In the genomic region with DNA sequence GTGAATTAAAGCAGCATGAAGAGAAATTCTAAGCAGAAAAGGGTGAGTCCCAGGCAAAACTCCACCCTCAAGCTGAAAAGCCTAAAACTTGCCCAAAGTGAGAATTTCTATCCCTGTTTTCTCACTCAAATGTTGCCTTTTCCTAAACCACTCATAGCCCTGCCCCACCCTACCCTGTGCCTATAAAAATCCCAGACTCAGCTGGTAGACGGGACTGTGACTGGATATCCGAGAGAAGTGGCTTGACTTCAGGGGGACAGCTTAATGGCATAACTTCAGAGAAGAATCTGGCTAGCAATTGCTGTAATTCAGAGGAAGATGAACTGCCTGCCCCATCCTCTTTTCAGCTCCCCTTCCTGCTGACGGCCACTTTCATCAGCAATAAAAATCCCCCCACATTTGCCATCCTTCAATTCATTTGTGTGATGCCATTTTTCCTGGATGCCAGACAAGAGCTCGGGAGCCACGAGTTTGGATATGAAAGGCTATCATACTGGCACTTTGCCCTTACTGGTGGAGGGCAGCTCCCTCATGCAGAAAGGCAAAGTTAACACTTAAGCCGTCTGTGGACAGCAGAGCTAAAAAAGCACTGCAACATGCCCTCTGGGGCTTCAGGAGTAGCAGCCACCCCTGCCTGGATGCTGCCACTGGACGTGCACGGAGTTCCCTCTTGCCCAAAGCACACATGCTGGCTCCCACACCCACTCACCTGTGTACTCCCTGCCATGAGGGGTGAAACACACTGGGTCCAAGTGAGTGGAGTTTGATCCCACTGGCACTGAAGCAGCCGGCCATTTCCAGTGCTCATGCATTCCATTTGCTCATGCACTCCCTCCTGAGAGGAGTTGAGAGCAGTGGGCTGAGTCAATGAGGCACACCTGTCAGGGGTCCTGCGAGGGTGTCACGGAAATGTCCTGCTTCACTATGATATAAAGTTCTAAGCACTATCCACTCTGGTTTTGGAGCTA, we compare ENCODE assay signal across 23 cellular contexts.
DNase-seq lines count a peak whose midpoint lies in the region; ATAC-seq and TF ChIP-seq lines count a peak whose summit lies in the region.
"Had no signal": no experiment of that assay in that cellular context is flagged by ENCODE, and none has a peak within 500 bp of the region (broad histone marks: within the 10 kb centered on the region; RNA-seq: fewer than 3 reads in every experiment).

No MANE protein-coding gene starts in this region.

- ATAC-seq in GM23338 (no peak), left ventricle myocardium superior (peak; percentile 91)
- ATAC-seq: HCT116, PC-3 had no signal

- H4K20me1 ChIP-seq in GM23338 (replicated peaks; ENCODE audit: insufficient read depth): no peaks in the 10 kb centered on the region
- H4K20me1 ChIP-seq: BLaER1 had no signal

- no peaks in the 10 kb centered on the region for H3K27me3 ChIP-seq in GM23338 (ENCODE audit: insufficient read depth)
- H3K27me3 ChIP-seq: BLaER1 had no signal

- TF ChIP-seq CTCF in GM23338 (conservative IDR thresholded peaks at IDR 0.05; ENCODE audit: low read depth in 2 of 2): no peak

- H3K9me2 ChIP-seq in GM23338 (ENCODE audit: insufficient read depth): peaks cover 4% of the 10 kb centered on the region; the same call in 1 of the 2 replicates

- no peak overlapping the region for H3K27ac ChIP-seq in GM23338 (ENCODE audit: low read depth)
- H3K27ac ChIP-seq: BLaER1, KMS-11, SK-N-MC had no signal

- H3K4me1 Mint-ChIP-seq in GM23338: peaks cover 9% of the 10 kb centered on the region
- H3K4me1 Mint-ChIP-seq in activated CD4-positive, alpha-beta memory T cell treated with anti-CD3 and anti-CD28 coated beads, Interleukin-2, amount 10 ng/mL, durations not matched to agents 7 days and 5 days: no peaks in the 10 kb centered on the region
- H3K4me1 Mint-ChIP-seq: CD4-positive, alpha-beta memory T cell had no signal

- no peaks in the 10 kb centered on the region; the same call in 2 of the 3 replicates for H3K36me3 Mint-ChIP-seq in GM23338 (ENCODE audit: low read depth)
- H3K36me3 Mint-ChIP-seq in activated CD4-positive, alpha-beta memory T cell treated with anti-CD3 and anti-CD28 coated beads, Interleukin-2, amount 10 ng/mL, durations not matched to agents 7 days and 5 days (ENCODE audit: low read depth): no peaks in the 10 kb centered on the region
- H3K36me3 Mint-ChIP-seq: CD4-positive, alpha-beta memory T cell had no signal

- no peak overlapping the region for H3K27ac Mint-ChIP-seq in GM23338
- H3K27ac Mint-ChIP-seq in activated CD4-positive, alpha-beta memory T cell treated with anti-CD3 and anti-CD28 coated beads, Interleukin-2, amount 10 ng/mL, durations not matched to agents 7 days and 5 days: no peak overlapping the region
- H3K27ac Mint-ChIP-seq: CD4-positive, alpha-beta memory T cell had no signal

- in situ Hi-C loops in ACHN (cut with HindIII; ENCODE audit: low pct_ligation_motif_present, low pct_unique_long_range_greater_than_20kb, low sequenced_read_pairs): no loop called here

- no peak overlapping the region for H3K4me2 ChIP-seq in GM23338
- H3K4me2 ChIP-seq: BLaER1, KMS-11 had no signal

- no peaks in the 10 kb centered on the region for H3K36me3 ChIP-seq in GM23338 (ENCODE audit: insufficient read depth)
- H3K36me3 ChIP-seq: BLaER1 had no signal

- CTCF ChIA-PET in activated CD4-positive, alpha-beta memory T cell treated with anti-CD3 and anti-CD28 coated beads, Interleukin-2, amount 10 ng/mL, durations not matched to agents 7 days and 5 days (lab: Charles Lee): no interaction called here

- no peaks in the 10 kb centered on the region; the same call in 1 of the 3 replicates for H3K9me3 Mint-ChIP-seq in GM23338
- H3K9me3 Mint-ChIP-seq in activated CD4-positive, alpha-beta memory T cell treated with anti-CD3 and anti-CD28 coated beads, Interleukin-2, amount 10 ng/mL, durations not matched to agents 7 days and 5 days: peaks cover 4% of the 10 kb centered on the region

- intact Hi-C loops in left ventricle myocardium superior (cut with micrococcal nuclease): no loop called here
- intact Hi-C loops in posterior vena cava (cut with DNase I): no loop called here

- POLR2A ChIA-PET in activated CD4-positive, alpha-beta memory T cell treated with anti-CD3 and anti-CD28 coated beads, Interleukin-2, amount 10 ng/mL, durations not matched to agents 7 days and 5 days (lab: Charles Lee): no interaction called here

- H3K4me1 ChIP-seq in GM23338 (ENCODE audit: insufficient read depth): peaks cover 14% of the 10 kb centered on the region; the same call in 1 of the 2 replicates
- H3K4me1 ChIP-seq: BLaER1 had no signal

- H3K4me3 ChIP-seq in GM23338: no peak overlapping the region
- H3K4me3 ChIP-seq: BLaER1, SK-N-MC had no signal

- peak overlapping the region; percentile 25; the same call in 1 of the 2 replicates for H2AFZ ChIP-seq in GM23338

- TF ChIP-seq POLR2A in erythroblast (IDR thresholded peaks at IDR 0.05; ENCODE audit: low read length): no peak

- no peaks in the 10 kb centered on the region for H3K27me3 Mint-ChIP-seq in GM23338 (ENCODE audit: insufficient read depth, low read depth, poor library complexity)
- no peaks in the 10 kb centered on the region for H3K27me3 Mint-ChIP-seq in activated CD4-positive, alpha-beta memory T cell treated with anti-CD3 and anti-CD28 coated beads, Interleukin-2, amount 10 ng/mL, durations not matched to agents 7 days and 5 days
- H3K27me3 Mint-ChIP-seq: CD4-positive, alpha-beta memory T cell had no signal

- H3K79me2 ChIP-seq in GM23338 (replicated peaks; ENCODE audit: insufficient read depth): no peaks in the 10 kb centered on the region

- H3K4me3 Mint-ChIP-seq in GM23338: no peak overlapping the region
- H3K4me3 Mint-ChIP-seq in activated CD4-positive, alpha-beta memory T cell treated with anti-CD3 and anti-CD28 coated beads, Interleukin-2, amount 10 ng/mL, durations not matched to agents 7 days and 5 days: no peak overlapping the region
- H3K4me3 Mint-ChIP-seq: CD4-positive, alpha-beta memory T cell had no signal

- DNase-seq in ACHN (peak; percentile 2), GM23338 (ENCODE audit: low spot score) (no peak), left ventricle myocardium superior (no peak), posterior vena cava (ENCODE audit: low spot score) (peak; percentile 47), AG08395 (ENCODE audit: low spot score) (no peak), erythroblast (lab: John Stamatoyannopoulos, UW) (no peak)
- DNase-seq in activated CD4-positive, alpha-beta memory T cell treated with anti-CD3 and anti-CD28 coated beads, Interleukin-2, amount 10 ng/mL, durations not matched to agents 7 days and 5 days: no peak
- DNase-seq: CD4-positive, alpha-beta memory T cell; DMS153; GOT3; IMR-90; NCI-H1092 treated with DMSO at 0.1 percent for 48 hours; NCI-H1436 treated with DMSO at 0.1 percent for 48 hours; NCI-H2029; NCI-H226; NCI-H510A treated with DMSO at 0.1 percent for 48 hours; NCI-H774; PC-3; SHP77 treated with DMSO at 0.1 percent for 48 hours had no signal

- no peaks in the 10 kb centered on the region for H3F3A ChIP-seq in GM23338 (replicated peaks; ENCODE audit: low read depth)

TF ChIP-seq in GM23338, 12 proteins besides CTCF, POLR2A, EP300 and RAD21 (continues in another document):
- TF ChIP-seq JUNB (IDR thresholded peaks at IDR 0.05; ENCODE audit: unreplicated experiment) (no peak), CREB1 (CRISPR knock-in tag; IDR thresholded peaks at IDR 0.05; ENCODE audit: low read depth) (no peak), EZH2phosphoT487 (IDR thresholded peaks at IDR 0.05; ENCODE audit: unreplicated experiment) (no peak), EZH2 (IDR thresholded peaks at IDR 0.05; ENCODE audit: low read depth, unreplicated experiment) (no peak)
- TF ChIP-seq, protein P1, sequence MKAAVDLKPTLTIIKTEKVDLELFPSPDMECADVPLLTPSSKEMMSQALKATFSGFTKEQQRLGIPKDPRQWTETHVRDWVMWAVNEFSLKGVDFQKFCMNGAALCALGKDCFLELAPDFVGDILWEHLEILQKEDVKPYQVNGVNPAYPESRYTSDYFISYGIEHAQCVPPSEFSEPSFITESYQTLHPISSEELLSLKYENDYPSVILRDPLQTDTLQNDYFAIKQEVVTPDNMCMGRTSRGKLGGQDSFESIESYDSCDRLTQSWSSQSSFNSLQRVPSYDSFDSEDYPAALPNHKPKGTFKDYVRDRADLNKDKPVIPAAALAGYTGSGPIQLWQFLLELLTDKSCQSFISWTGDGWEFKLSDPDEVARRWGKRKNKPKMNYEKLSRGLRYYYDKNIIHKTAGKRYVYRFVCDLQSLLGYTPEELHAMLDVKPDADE (IDR thresholded peaks at IDR 0.05): no peak

Comparison
In these comparisons a context has a peak if more than half of its experiments do, and no peak if none do; other contexts are left out.
1. DNase-seq: peak in ACHN (single experiment) and posterior vena cava (single experiment); none in GM23338 (single experiment), left ventricle myocardium superior (single experiment), AG08395 (single experiment), activated CD4-positive, alpha-beta memory T cell treated with anti-CD3 and anti-CD28 coated beads, Interleukin-2, amount 10 ng/mL, durations not matched to agents 7 days and 5 days (single experiment) and erythroblast (0 of 2).